Comparison of ENCODE assay signal across 8 cellular contexts in genomic region chr5:177500685-177501522, GRCh38. TPM values are rescaled to one million over a fixed set of nuclear protein-coding genes. Genes with fewer than 3 reads are reported as not detected.
DNase-seq lines count a peak whose midpoint lies in the region; ATAC-seq and TF ChIP-seq lines count a peak whose summit lies in the region.

No MANE protein-coding gene starts in this region.

- intact Hi-C loops in activated CD4-positive, alpha-beta T cell treated with anti-CD3 and anti-CD28 coated beads, Interleukin-2, amount 10 ng/mL, durations not matched to agents 24 days and 14 days (cut with micrococcal nuclease) = loop anchor here (1.0 to 2.0 kb wide), 3 partner anchors 111 to 190 kb away; partner anchors contain the start of gene MXD3
- intact Hi-C loops in right lobe of liver (cut with DNase I) = loop anchor here in 1 of 2 donors (5.0 kb wide), 1 partner anchor 109 kb away; no protein-coding TSS in a partner anchor

- peak overlapping the region in 4 of 11 experiments; percentile 45 to 68 (median 60); a peak in 5 of 22 replicates for H3K27ac ChIP-seq in BLaER1 treated with 17β-estradiol and CSF1 and Interleukin-3, amounts not matched to agents 10 nM and 100 nM
- H3K27ac ChIP-seq in right lobe of liver = no peak overlapping the region

- H3K27me3 ChIP-seq in BLaER1 treated with 17β-estradiol and CSF1 and Interleukin-3, amounts not matched to agents 10 nM and 100 nM = peaks cover 0 to 27% (median 0%) of the 10 kb centered on the region in 11 experiments; a peak in 5 of 22 replicates
- H3K27me3 ChIP-seq in HAP-1 (ENCODE audit: low read depth) = no peaks in the 10 kb centered on the region
- H3K27me3 ChIP-seq in right lobe of liver = no peaks in the 10 kb centered on the region

- H3K27me3 Mint-ChIP-seq in activated CD4-positive, alpha-beta T cell treated with anti-CD3 and anti-CD28 coated beads, Interleukin-2, amount 10 ng/mL, durations not matched to agents 24 days and 14 days = peaks cover 21% of the 10 kb centered on the region
- H3K27me3 Mint-ChIP-seq in chondrocyte (ENCODE audit: low read depth) = no peaks in the 10 kb centered on the region

- H3K9ac ChIP-seq in BLaER1 treated with 17β-estradiol and CSF1 and Interleukin-3, amounts not matched to agents 10 nM and 100 nM = peak overlapping the region in 5 of 11 experiments; percentile 43 to 65 (median 55); a peak in 9 of 22 replicates

- ATAC-seq in right lobe of liver (peak; percentile 50 to 60 (median 54)), HG02970 (IDR thresholded peaks at IDR 0.05; ENCODE audit: low FRiP score, unreplicated experiment) (no peak)

- H3K9me3 ChIP-seq in BLaER1 treated with 17β-estradiol and CSF1 and Interleukin-3, amounts not matched to agents 10 nM and 100 nM (replicated peaks in 1 of 11) = no peaks in the 10 kb centered on the region
- no peaks in the 10 kb centered on the region for H3K9me3 ChIP-seq in HAP-1
- H3K9me3 ChIP-seq in right lobe of liver = no peaks in the 10 kb centered on the region

- H3K36me3 Mint-ChIP-seq in activated CD4-positive, alpha-beta T cell treated with anti-CD3 and anti-CD28 coated beads, Interleukin-2, amount 10 ng/mL, durations not matched to agents 24 days and 14 days (ENCODE audit: low read depth) = no peaks in the 10 kb centered on the region
- no peaks in the 10 kb centered on the region for H3K36me3 Mint-ChIP-seq in chondrocyte (ENCODE audit: low read depth)

- in situ Hi-C loops in HAP-1 (cut with MboI; ENCODE audit: low sequenced_read_pairs) = no loop called here

- DNase-seq in HAP-1 (ENCODE audit: low spot score in 2 of 2) = peak; percentile 75 to 97
- peak; percentile 38 for DNase-seq in NCI-H446 treated with DMSO at 0.1 percent for 48 hours (lab: John Stamatoyannopoulos, UW)
- peak; percentile 95 for DNase-seq in activated CD4-positive, alpha-beta T cell treated with anti-CD3 and anti-CD28 coated beads, Interleukin-2, amount 10 ng/mL, durations not matched to agents 24 days and 14 days
- no peak for DNase-seq in chondrocyte (ENCODE audit: low spot score)
- DNase-seq in right lobe of liver = peak; percentile 89 to 94 (median 90)
- DNase-seq in stimulated activated CD4-positive, alpha-beta T cell treated with anti-CD3 and anti-CD28 coated beads, TNF-alpha, amount 100 ng/mL, for 1 hour (ENCODE audit: low read depth in 3 of 3, low spot score in 1 of 3) = peak; percentile 59 to 84 (median 69)

- H3K36me3 ChIP-seq in BLaER1 treated with 17β-estradiol and CSF1 and Interleukin-3, amounts not matched to agents 10 nM and 100 nM = peaks cover 31 to 36% (median 32%) of the 10 kb centered on the region in 11 experiments
- H3K36me3 ChIP-seq in HAP-1 (replicated peaks) = peaks cover 4% of the 10 kb centered on the region
- H3K36me3 ChIP-seq in right lobe of liver = no peaks in the 10 kb centered on the region

- TF ChIP-seq CTCF in chondrocyte (IDR thresholded peaks at IDR 0.05) = peak; percentile 99
- TF ChIP-seq CTCF in right lobe of liver (IDR thresholded peaks at IDR 0.05) = peak; percentile 81 to 97 (median 96)

- peaks cover 56 to 71% (median 64%) of the 10 kb centered on the region in 11 experiments for H4K20me1 ChIP-seq in BLaER1 treated with 17β-estradiol and CSF1 and Interleukin-3, amounts not matched to agents 10 nM and 100 nM

- no peaks in the 10 kb centered on the region for H3K9me3 Mint-ChIP-seq in activated CD4-positive, alpha-beta T cell treated with anti-CD3 and anti-CD28 coated beads, Interleukin-2, amount 10 ng/mL, durations not matched to agents 24 days and 14 days
- H3K9me3 Mint-ChIP-seq in chondrocyte (ENCODE audit: low read depth) = no peaks in the 10 kb centered on the region

- H3K4me2 ChIP-seq in BLaER1 treated with 17β-estradiol and CSF1 and Interleukin-3, amounts not matched to agents 10 nM and 100 nM = peak overlapping the region; percentile 94 to 100 (median 99)

- no peak overlapping the region for H3K4me3 ChIP-seq in BLaER1 treated with 17β-estradiol and CSF1 and Interleukin-3, amounts not matched to agents 10 nM and 100 nM
- H3K4me3 ChIP-seq in HAP-1 (no peak overlapping the region), right lobe of liver (no peak overlapping the region)

- H3K4me1 ChIP-seq in BLaER1 treated with 17β-estradiol and CSF1 and Interleukin-3, amounts not matched to agents 10 nM and 100 nM = peaks cover 72 to 91% (median 89%) of the 10 kb centered on the region in 10 experiments
- peaks cover 14% of the 10 kb centered on the region for H3K4me1 ChIP-seq in HAP-1
- no peaks in the 10 kb centered on the region for H3K4me1 ChIP-seq in right lobe of liver

- H3K4me1 Mint-ChIP-seq in activated CD4-positive, alpha-beta T cell treated with anti-CD3 and anti-CD28 coated beads, Interleukin-2, amount 10 ng/mL, durations not matched to agents 24 days and 14 days = peaks cover 21% of the 10 kb centered on the region
- peaks cover 33% of the 10 kb centered on the region for H3K4me1 Mint-ChIP-seq in chondrocyte (ENCODE audit: low read depth)

- no peak overlapping the region for H3K4me3 Mint-ChIP-seq in activated CD4-positive, alpha-beta T cell treated with anti-CD3 and anti-CD28 coated beads, Interleukin-2, amount 10 ng/mL, durations not matched to agents 24 days and 14 days
- no peak overlapping the region for H3K4me3 Mint-ChIP-seq in chondrocyte (ENCODE audit: unreplicated experiment)

- TF ChIP-seq POLR2A in right lobe of liver (IDR thresholded peaks at IDR 0.05) = no peak

- 10% methylated on average over 5 of the region's 10 CpGs for WGBS in right lobe of liver (ENCODE audit: insufficient coverage, low coverage, low lambda C conversion rate, missing lambda C conversion rate)

- H3K27ac Mint-ChIP-seq in activated CD4-positive, alpha-beta T cell treated with anti-CD3 and anti-CD28 coated beads, Interleukin-2, amount 10 ng/mL, durations not matched to agents 24 days and 14 days = no peak overlapping the region
- peak overlapping the region; percentile 86 for H3K27ac Mint-ChIP-seq in chondrocyte (ENCODE audit: unreplicated experiment)

RNA-seq across cellular contexts. Expression of gene PDLIM7, which starts 3.5 kb away (rescaled TPM):
- 64.9 and 65.3 TPM in 2 replicates for total RNA-seq in activated CD4-positive, alpha-beta T cell treated with anti-CD3 and anti-CD28 coated beads, Interleukin-2, amount 10 ng/mL, durations not matched to agents 24 days and 14 days
- total RNA-seq in chondrocyte (563 to 633 TPM (median 613 TPM) in 3 replicates), right lobe of liver (10 to 100 TPM in 4 of 6 experiments, 1 to 10 TPM in 2; 3.7 to 24.0 (median 13.6) TPM)

RNA-seq across cellular contexts. Expression of gene DOK3, which starts 8.7 kb away (rescaled TPM):
- total RNA-seq in activated CD4-positive, alpha-beta T cell treated with anti-CD3 and anti-CD28 coated beads, Interleukin-2, amount 10 ng/mL, durations not matched to agents 24 days and 14 days = 4.5 and 5.2 TPM in 2 replicates
- total RNA-seq in chondrocyte = 4.7 to 7.7 TPM (median 7.5 TPM) in 3 replicates
- 1 to 10 TPM; 2.5 to 6.6 (median 3.9) TPM for total RNA-seq in right lobe of liver

RNA-seq across cellular contexts. Expression of gene DDX41, which starts 15.9 kb away (rescaled TPM):
- 157 and 172 TPM in 2 replicates for total RNA-seq in activated CD4-positive, alpha-beta T cell treated with anti-CD3 and anti-CD28 coated beads, Interleukin-2, amount 10 ng/mL, durations not matched to agents 24 days and 14 days
- total RNA-seq in chondrocyte (77.2 to 79.0 TPM (median 78.6 TPM) in 3 replicates), right lobe of liver (10 to 100 TPM; 35.1 to 64.8 (median 47.9) TPM)

RNA-seq across cellular contexts. Expression of gene DBN1, which starts 27.5 kb away (rescaled TPM):
- 22.0 and 23.5 TPM in 2 replicates for total RNA-seq in activated CD4-positive, alpha-beta T cell treated with anti-CD3 and anti-CD28 coated beads, Interleukin-2, amount 10 ng/mL, durations not matched to agents 24 days and 14 days
- total RNA-seq in chondrocyte = 207 to 277 TPM (median 274 TPM) in 3 replicates
- total RNA-seq in right lobe of liver = 1 to 10 TPM; 1.1 to 4.6 (median 3.1) TPM

RNA-seq across cellular contexts. Expression of gene FAM193B, which starts 53.5 kb away (rescaled TPM):
- 71.2 and 85.5 TPM in 2 replicates for total RNA-seq in activated CD4-positive, alpha-beta T cell treated with anti-CD3 and anti-CD28 coated beads, Interleukin-2, amount 10 ng/mL, durations not matched to agents 24 days and 14 days
- total RNA-seq in chondrocyte (75.2 to 85.9 TPM (median 79.1 TPM) in 3 replicates), right lobe of liver (10 to 100 TPM; 22.1 to 55.4 (median 39.2) TPM)
